Comparison of ENCODE assay signal across 21 cellular contexts in the genomic region with DNA sequence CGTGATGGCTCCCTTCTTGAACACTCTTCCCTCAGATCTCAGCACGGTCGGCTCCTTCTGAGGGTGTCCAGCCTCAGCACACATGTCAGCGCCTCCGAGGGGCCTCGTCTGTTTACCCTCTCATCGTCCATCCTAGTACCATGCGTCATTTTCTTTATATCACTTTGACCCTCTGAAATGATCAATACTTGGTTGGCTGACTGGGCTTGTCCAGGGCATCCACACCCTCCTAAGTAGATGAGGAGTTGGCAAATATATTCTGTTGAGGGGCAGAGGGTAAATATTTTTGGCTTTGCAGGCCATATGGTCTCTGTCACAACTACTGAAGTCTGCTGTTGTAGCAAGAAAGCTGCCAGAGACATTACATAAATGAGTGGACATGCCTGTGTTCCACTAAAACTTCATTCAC.
DNase-seq lines count a peak whose midpoint lies in the region; ATAC-seq, FAIRE-seq and TF ChIP-seq lines count a peak whose summit lies in the region.
"Had no signal": no experiment of that assay in that cellular context is flagged by ENCODE, and none has a peak within 500 bp of the region (broad histone marks: within the 10 kb centered on the region; RNA-seq: fewer than 3 reads in every experiment).

No MANE protein-coding gene starts in this region.

- H3K4me3 Mint-ChIP-seq in nephron = peak overlapping the region in 1 of 3 experiments; percentile 20
- H3K4me3 Mint-ChIP-seq: activated naive CD4-positive, alpha-beta T cell treated with anti-CD3 and anti-CD28 coated beads for 36 hours; B cell had no signal

- peak overlapping the region; percentile 34 to 70 (median 64) for H3K27ac Mint-ChIP-seq in nephron
- H3K27ac Mint-ChIP-seq: activated naive CD4-positive, alpha-beta T cell treated with anti-CD3 and anti-CD28 coated beads for 36 hours; B cell had no signal

- peaks cover 3% of the 10 kb centered on the region for H3K27me3 Mint-ChIP-seq in nephron (ENCODE audit: low read depth)
- H3K27me3 Mint-ChIP-seq: B cell had no signal

- H3K27ac ChIP-seq in BLaER1 = no peak overlapping the region
- H3K27ac ChIP-seq in body of pancreas = no peak overlapping the region
- peak overlapping the region in 4 of 10 donors; percentile 26 to 60 (median 48) for H3K27ac ChIP-seq in heart right ventricle
- H3K27ac ChIP-seq: A549, cardiac muscle cell, dorsolateral prefrontal cortex had no signal

- H3K9me3 ChIP-seq in BLaER1 (peaks cover 29% of the 10 kb centered on the region), body of pancreas (no peaks in the 10 kb centered on the region), heart right ventricle (no peaks in the 10 kb centered on the region)
- H3K9me3 ChIP-seq: A549, transverse colon had no signal

- TF ChIP-seq POLR2A in body of pancreas (IDR thresholded peaks at IDR 0.05) = no peak
- no peak for TF ChIP-seq POLR2A in H54 (IDR thresholded peaks at IDR 0.05; ENCODE audit: low read depth, low read length)

- no peak for FAIRE-seq in H54 (lab: Jason Lieb, UNC)
- FAIRE-seq: A549 had no signal

- TF ChIP-seq CTCF in body of pancreas (IDR thresholded peaks at IDR 0.05) = no peak
- TF ChIP-seq CTCF in heart right ventricle (IDR thresholded peaks at IDR 0.05) = no peak
- TF ChIP-seq CTCF in nephron (IDR thresholded peaks at IDR 0.05; ENCODE audit: unreplicated experiment in 3 of 3) = no peak

- H3K4me1 ChIP-seq in BLaER1 (peaks cover 48% of the 10 kb centered on the region), body of pancreas (no peaks in the 10 kb centered on the region), heart right ventricle (peaks cover 3 to 43% (median 29%) of the 10 kb centered on the region in 9 donors)
- H3K4me1 ChIP-seq: A549 had no signal

- no peaks in the 10 kb centered on the region for H4K20me1 ChIP-seq in BLaER1

- H3K9ac ChIP-seq in BLaER1 = no peak overlapping the region

- H3K36me3 ChIP-seq in BLaER1 (peaks cover 54% of the 10 kb centered on the region), body of pancreas (replicated peaks in 1 of 2; ENCODE audit: insufficient read depth in 1 of 2, low read depth in 2 of 2) (no peaks in the 10 kb centered on the region), heart right ventricle (peaks cover 0 to 5% (median 0%) of the 10 kb centered on the region in 9 donors)
- H3K36me3 ChIP-seq: cardiac muscle cell, transverse colon had no signal

- intact Hi-C loops in body of pancreas (cut with DNase I) = no loop called here
- intact Hi-C loops in heart right ventricle (cut with DNase I) = no loop called here

- 89 to 93% methylated on average over 8 of the region's 8 CpGs for WGBS in body of pancreas, 2 donors
- WGBS in heart right ventricle, 2 donors = 68 to 70% methylated on average over 8 of the region's 8 CpGs

- H3K27me3 ChIP-seq in BLaER1 (no peaks in the 10 kb centered on the region), body of pancreas (no peaks in the 10 kb centered on the region), heart right ventricle (no peaks in the 10 kb centered on the region)
- H3K27me3 ChIP-seq: cardiac muscle cell, dorsolateral prefrontal cortex, transverse colon had no signal

- H3K4me2 ChIP-seq in BLaER1 = peak overlapping the region; percentile 61
- H3K4me2 ChIP-seq: A549 had no signal

- H3K9me3 Mint-ChIP-seq in nephron = no peaks in the 10 kb centered on the region
- H3K9me3 Mint-ChIP-seq: activated naive CD4-positive, alpha-beta T cell treated with anti-CD3 and anti-CD28 coated beads for 36 hours had no signal

- H3K4me3 ChIP-seq in BLaER1 (no peak overlapping the region), body of pancreas (no peak overlapping the region), heart right ventricle (no peak overlapping the region)
- H3K4me3 ChIP-seq: A549, cardiac muscle cell, dorsolateral prefrontal cortex, transverse colon had no signal

- H3K4me1 Mint-ChIP-seq in nephron = peaks cover 18% of the 10 kb centered on the region

- ATAC-seq in body of pancreas = peak; percentile 68
- ATAC-seq in heart right ventricle = peak; percentile 26 to 68 (median 42)
- no peak for ATAC-seq in HG03469 (IDR thresholded peaks at IDR 0.05; ENCODE audit: unreplicated experiment)
- ATAC-seq in GM19328 (IDR thresholded peaks at IDR 0.05; ENCODE audit: unreplicated experiment) = no peak
- ATAC-seq: A549 had no signal

- H3K36me3 Mint-ChIP-seq in nephron (ENCODE audit: low read depth) = peaks cover 3% of the 10 kb centered on the region

- DNase-seq in body of pancreas = no peak
- DNase-seq in heart right ventricle = no peak
- DNase-seq in NCI-H524 (lab: John Stamatoyannopoulos, UW) = no peak
- DNase-seq in H54 (ENCODE audit: insufficient read length, low spot score) = no peak
- DNase-seq: activated CD4-positive, alpha-beta T cell treated with anti-CD3 and anti-CD28 coated beads for 4 hours; activated naive CD4-positive, alpha-beta T cell treated with anti-CD3 and anti-CD28 coated beads for 36 hours; activated T-cell treated with anti-CD3 and anti-CD28 coated beads, Interleukin-2, amount 50 U/mL, for 48 hours; amygdala; DMS79; dorsolateral prefrontal cortex; NCI-H187; NCI-H69; T-helper 2 cell; transverse colon had no signal

Comparison
In these comparisons a context has a peak if more than half of its experiments do, and no peak if none do; other contexts are left out.
1. ATAC-seq: peak in body of pancreas (single experiment) and heart right ventricle (8 of 8); none in HG03469 (single experiment) and GM19328 (single experiment).